In genomic region chr17:17456251-17456650, GRCh38 we compare ENCODE assay signal across 4 cellular contexts. TPM values are rescaled to one million over a fixed set of nuclear protein-coding genes. Genes with fewer than 3 reads are reported as not detected.
"Had no signal": no experiment of that assay in that cellular context is flagged by ENCODE, and none has a peak within 500 bp of the region (broad histone marks: within the 10 kb centered on the region; RNA-seq: fewer than 3 reads in every experiment).

No MANE protein-coding gene starts in this region.

- H3K4me3 ChIP-seq: GM12878 had no signal

- ATAC-seq: GM12878 had no signal

- DNase-seq: GDM1, GF-D8 had no signal

RNA-seq across cellular contexts. Expression of gene RASD1, which starts 39.9 kb away (rescaled TPM):
- total RNA-seq: G401, GM12878 had no signal
